ENCODE assay signal across 8 cellular contexts in the genomic region with DNA sequence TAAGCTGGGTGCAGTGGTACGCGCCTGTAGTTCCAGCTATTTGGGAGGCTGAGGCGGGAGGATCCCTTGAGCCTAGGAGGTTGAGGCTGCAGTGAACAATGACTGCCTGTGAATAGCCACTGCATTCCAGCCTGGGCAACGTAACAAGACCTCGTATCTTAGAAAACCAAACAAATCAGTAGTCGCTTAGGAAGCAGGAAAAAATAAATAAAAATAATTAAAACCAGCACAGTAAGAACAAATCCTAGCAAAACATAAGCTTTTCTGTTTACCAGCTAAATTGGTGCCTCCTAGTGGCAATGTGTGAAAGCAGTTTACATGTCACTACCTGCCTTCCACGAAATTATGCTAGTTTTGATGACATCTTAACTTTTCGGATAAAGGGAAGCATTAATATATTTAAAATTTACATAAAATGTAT. TPM values are rescaled to one million over a fixed set of nuclear protein-coding genes. Genes with fewer than 3 reads are reported as not detected.
A peak's percentile ranks its signal among the peaks of the same experiment; 100 is the strongest.
DNase-seq lines count a peak whose midpoint lies in the region; ATAC-seq, FAIRE-seq and TF ChIP-seq lines count a peak whose summit lies in the region.

No MANE protein-coding gene starts in this region.

- H3K9me1 ChIP-seq in keratinocyte (ENCODE audit: control insufficient read depth, extremely low read depth, insufficient read depth, low read length), result peaks cover 2% of the 10 kb centered on the region

- H3K79me2 ChIP-seq in keratinocyte (ENCODE audit: control insufficient read depth, insufficient read depth, low read length), result peaks cover 33% of the 10 kb centered on the region

- H3K27me3 ChIP-seq in adipocyte (replicated peaks; ENCODE audit: control insufficient read depth, insufficient read depth, low read length), result no peaks in the 10 kb centered on the region
- H3K27me3 ChIP-seq in keratinocyte (ENCODE audit: control insufficient read depth, extremely low read depth, insufficient read depth, low read length), result no peaks in the 10 kb centered on the region

- H2AFZ ChIP-seq in keratinocyte (ENCODE audit: control insufficient read depth, low read length), result no peak overlapping the region

- peak in 2 of 3 experiments; percentile 64 to 67 for TF ChIP-seq CTCF in keratinocyte (optimal IDR thresholded peaks at IDR 0.05 in 1 of 3, IDR thresholded peaks at IDR 0.05 in 1 of 3, conservative IDR thresholded peaks at IDR 0.05 in 1 of 3; ENCODE audit: extremely low read depth in 1 of 3, insufficient read depth in 2 of 3, low read length in 3 of 3)

- DNase-seq in NCI-H2196 (lab: John Stamatoyannopoulos, UW; ENCODE audit: unreplicated experiment), result peak; percentile 45
- DNase-seq in NCI-H2196 treated with DMSO at 0.1 percent for 48 hours (lab: John Stamatoyannopoulos, UW; ENCODE audit: unreplicated experiment), result no peak
- peak; percentile 11 for DNase-seq in NCI-H1092 (lab: John Stamatoyannopoulos, UW)
- peak; percentile 87 for DNase-seq in adipocyte (ENCODE audit: low read depth)
- no peak for DNase-seq in keratinocyte (ENCODE audit: low read depth, low spot score)
- DNase-seq in superior temporal gyrus (ENCODE audit: extremely low spot score), result peak; percentile 55
- DNase-seq in 8988T, result no peak

- H3K4me2 ChIP-seq in keratinocyte (ENCODE audit: control insufficient read depth, extremely low read depth, insufficient read depth, low read depth, low read length), result peak overlapping the region; percentile 100

- H3K4me1 ChIP-seq in adipocyte (ENCODE audit: control insufficient read depth, insufficient read depth, low read length), result peaks cover 31% of the 10 kb centered on the region
- peaks cover 35% of the 10 kb centered on the region for H3K4me1 ChIP-seq in keratinocyte (ENCODE audit: control insufficient read depth, extremely low read depth, insufficient read depth, low read length)

- FAIRE-seq in keratinocyte (lab: Jason Lieb, UNC), result no peak

- peaks cover 28% of the 10 kb centered on the region for H3K36me3 ChIP-seq in adipocyte (ENCODE audit: control insufficient read depth, insufficient read depth, low read length, severe bottlenecking)
- H3K36me3 ChIP-seq in keratinocyte (ENCODE audit: control insufficient read depth in 2 of 2, extremely low read depth in 1 of 2, insufficient read depth in 2 of 2, low read length in 2 of 2), result peaks cover 13 to 22% of the 10 kb centered on the region in 2 experiments

- peak overlapping the region; percentile 86 for H3K27ac ChIP-seq in keratinocyte (ENCODE audit: control insufficient read depth, insufficient read depth, low read length)

- H3K4me3 ChIP-seq in adipocyte (ENCODE audit: low read length) (peak overlapping the region; percentile 86), keratinocyte (ENCODE audit: control insufficient read depth in 2 of 3, extremely low read depth in 1 of 3, insufficient read depth in 2 of 3, low read depth in 1 of 3, low read length in 3 of 3) (peak overlapping the region; percentile 37 to 86 (median 80))

- H3K9ac ChIP-seq in adipocyte (ENCODE audit: low read length) (peak overlapping the region; percentile 78), keratinocyte (ENCODE audit: control insufficient read depth, extremely low read depth, insufficient read depth, low read length) (peak overlapping the region; percentile 94)

- no peaks in the 10 kb centered on the region for H3K9me3 ChIP-seq in adipocyte (ENCODE audit: control insufficient read depth, low read length)
- no peaks in the 10 kb centered on the region for H3K9me3 ChIP-seq in keratinocyte (ENCODE audit: control insufficient read depth, low read depth, low read length)

- no peak for ATAC-seq in HG02885 (IDR thresholded peaks at IDR 0.05; ENCODE audit: poor library complexity, unreplicated experiment)

- peaks cover 9% of the 10 kb centered on the region for H4K20me1 ChIP-seq in keratinocyte (ENCODE audit: control insufficient read depth, extremely low read depth, insufficient read depth, low read length)

- dilution Hi-C loops in keratinocyte (cut with MboI; ENCODE audit: extremely low pct_ligation_motif_present, low sequenced_read_pairs), result no loop called here

RNA-seq across cellular contexts. Expression of gene ARMC5, which starts 1.3 kb away (rescaled TPM):
- 3.0 to 4.4 TPM (median 3.8 TPM) in 3 replicates for polyA plus RNA-seq in keratinocyte
- 6.1 TPM for polyA plus RNA-seq in keratinocyte (2011; ENCODE audit: low read depth)
- 1.2 and 3.6 TPM in 2 replicates for polyA plus RNA-seq in keratinocyte (2011; cell fraction: cytosol; rRNA removed)
- 8.9 and 12.5 TPM in 2 replicates for polyA plus RNA-seq in keratinocyte (2011; cell fraction: nucleus; rRNA removed)
- polyA plus RNA-seq in keratinocyte (2012; ENCODE audit: low replicate concordance), result 6.2 and 7.6 TPM in 2 replicates
- polyA minus RNA-seq in keratinocyte, result 1.9 to 10.4 TPM (median 3.2 TPM) in 3 replicates
- 9.0 TPM for polyA minus RNA-seq in keratinocyte (2011; cell fraction: cytosol; rRNA and poly(A)+ RNA removed)
- polyA minus RNA-seq in keratinocyte (2011; cell fraction: nucleus; rRNA and poly(A)+ RNA removed), result 6.1 and 9.2 TPM in 2 replicates

RNA-seq across cellular contexts. Expression of gene TGFB1I1, which starts 11.4 kb away (rescaled TPM):
- 3.7 to 14.0 TPM (median 5.5 TPM) in 3 replicates for polyA plus RNA-seq in keratinocyte
- polyA plus RNA-seq in keratinocyte (2011; ENCODE audit: low read depth), result 1.1 TPM
- 9.0 and 12.1 TPM in 2 replicates for polyA plus RNA-seq in keratinocyte (2011; cell fraction: cytosol; rRNA removed)
- polyA plus RNA-seq in keratinocyte (2011; cell fraction: nucleus; rRNA removed), result 11.4 and 14.5 TPM in 2 replicates
- 4.3 and 20.4 TPM in 2 replicates for polyA plus RNA-seq in keratinocyte (2012; ENCODE audit: low replicate concordance)
- polyA minus RNA-seq in keratinocyte, result 4.4 to 17.5 TPM (median 5.2 TPM) in 3 replicates
- polyA minus RNA-seq in keratinocyte (2011; cell fraction: cytosol; rRNA and poly(A)+ RNA removed), result 17.8 TPM
- 2.8 and 5.0 TPM in 2 replicates for polyA minus RNA-seq in keratinocyte (2011; cell fraction: nucleus; rRNA and poly(A)+ RNA removed)

RNA-seq across cellular contexts. Expression of gene ZNF843, which starts 18.0 kb away (rescaled TPM):
- polyA plus RNA-seq in keratinocyte, result 0.08 to 0.12 TPM (median 0.10 TPM) in 3 replicates
- polyA plus RNA-seq in keratinocyte (2011; ENCODE audit: low read depth), result 0.12 TPM
- polyA plus RNA-seq in keratinocyte (2011; cell fraction: cytosol; rRNA removed), result 0.06 and 0.18 TPM in 2 replicates
- polyA plus RNA-seq in keratinocyte (2011; cell fraction: nucleus; rRNA removed), result 0.14 and 0.23 TPM in 2 replicates
- 0.13 and 0.48 TPM in 2 replicates for polyA plus RNA-seq in keratinocyte (2012; ENCODE audit: low replicate concordance)
- 0.07 TPM in 1 of 3 replicates, not detected in the others for polyA minus RNA-seq in keratinocyte
- not detected for polyA minus RNA-seq in keratinocyte (2011; cell fraction: cytosol; rRNA and poly(A)+ RNA removed)
- polyA minus RNA-seq in keratinocyte (2011; cell fraction: nucleus; rRNA and poly(A)+ RNA removed), result 0.32 TPM in 1 of 2 replicates, not detected in the other

RNA-seq across cellular contexts. Expression of gene SLC5A2, which starts 22.3 kb away (rescaled TPM):
- 0.03 TPM in 2 of 3 replicates, not detected in the other for polyA plus RNA-seq in keratinocyte
- not detected for polyA plus RNA-seq in keratinocyte (2011; ENCODE audit: low read depth)
- polyA plus RNA-seq in keratinocyte (2011; cell fraction: cytosol; rRNA removed), result not detected in 2 replicates
- 0.04 TPM in 1 of 2 replicates, not detected in the other for polyA plus RNA-seq in keratinocyte (2011; cell fraction: nucleus; rRNA removed)
- 0.89 TPM in 1 of 2 replicates, not detected in the other for polyA plus RNA-seq in keratinocyte (2012; ENCODE audit: low replicate concordance)
- not detected in 3 replicates for polyA minus RNA-seq in keratinocyte
- polyA minus RNA-seq in keratinocyte (2011; cell fraction: cytosol; rRNA and poly(A)+ RNA removed), result not detected
- not detected in 2 replicates for polyA minus RNA-seq in keratinocyte (2011; cell fraction: nucleus; rRNA and poly(A)+ RNA removed)

RNA-seq across cellular contexts. Expression of gene COX6A2, which starts 32.4 kb away (rescaled TPM):
- polyA plus RNA-seq in keratinocyte, result not detected in 3 replicates
- polyA plus RNA-seq in keratinocyte (2011; ENCODE audit: low read depth), result not detected
- polyA plus RNA-seq in keratinocyte (2011; cell fraction: cytosol; rRNA removed), result not detected in 2 replicates
- not detected in 2 replicates for polyA plus RNA-seq in keratinocyte (2011; cell fraction: nucleus; rRNA removed)
- polyA plus RNA-seq in keratinocyte (2012; ENCODE audit: low replicate concordance), result not detected in 2 replicates
- polyA minus RNA-seq in keratinocyte, result not detected in 3 replicates
- polyA minus RNA-seq in keratinocyte (2011; cell fraction: cytosol; rRNA and poly(A)+ RNA removed), result not detected
- not detected in 2 replicates for polyA minus RNA-seq in keratinocyte (2011; cell fraction: nucleus; rRNA and poly(A)+ RNA removed)

Comparison
In these comparisons a context has a peak if more than half of its experiments do, and no peak if none do; other contexts are left out.
1. DNase-seq: peak in NCI-H2196 (single experiment), NCI-H1092 (single experiment), adipocyte (single experiment) and superior temporal gyrus (single experiment); none in NCI-H2196 treated with DMSO at 0.1 percent for 48 hours (single experiment), keratinocyte (single experiment) and 8988T (single experiment).